In the genomic region with DNA sequence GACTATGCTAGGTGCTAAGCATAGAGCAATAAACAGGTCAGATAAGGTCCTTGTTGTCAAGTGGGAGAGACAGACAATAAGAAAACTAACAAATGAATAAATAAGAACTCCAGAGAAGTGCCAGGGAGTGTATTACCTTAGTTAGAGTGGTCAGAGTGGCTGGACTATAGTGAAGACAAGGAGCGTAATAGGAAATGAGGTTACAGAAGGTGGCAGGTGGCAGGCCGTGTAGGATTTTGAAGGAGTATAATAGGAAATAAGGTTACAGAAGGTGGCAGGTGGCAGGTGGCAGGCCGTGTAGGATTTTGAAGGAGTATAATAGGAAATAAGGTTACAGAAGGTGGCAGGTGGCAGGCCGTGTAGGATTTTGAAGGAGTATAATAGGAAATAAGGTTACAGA, we compare ENCODE assay signal across 12 cellular contexts. TPM values are rescaled to one million over a fixed set of nuclear protein-coding genes. Genes with fewer than 3 reads are reported as not detected.
DNase-seq lines count a peak whose midpoint lies in the region; TF ChIP-seq lines count a peak whose summit lies in the region.
"Not testable (repeated sequence)": the region's sequence is repeated elsewhere in the genome, so short reads cannot be mapped to it uniquely, and the experiment has no call there.
"Had no signal": no experiment of that assay in that cellular context is flagged by ENCODE, and none has a peak within 500 bp of the region (broad histone marks: within the 10 kb centered on the region; RNA-seq: fewer than 3 reads in every experiment).

No MANE protein-coding gene starts in this region.

- H3K36me3 ChIP-seq in PC-9 (ENCODE audit: low read depth); vagina: not testable (repeated sequence)

- not testable (repeated sequence) for H3K79me2 ChIP-seq in PC-9 (ENCODE audit: low read depth)

- not testable (repeated sequence) for H2AFZ ChIP-seq in PC-9

- H3K36me3 Mint-ChIP-seq in activated naive CD4-positive, alpha-beta T cell treated with anti-CD3 and anti-CD28 coated beads, Interleukin-2, amount 50 U/mL, for 24 hours: not testable (repeated sequence)

- not testable (repeated sequence) for H3K9me3 Mint-ChIP-seq in activated naive CD4-positive, alpha-beta T cell treated with anti-CD3 and anti-CD28 coated beads, Interleukin-2, amount 50 U/mL, for 24 hours

- H3K27me3 ChIP-seq in PC-9 (ENCODE audit: insufficient read depth, low read depth); vagina: not testable (repeated sequence)

- not testable (repeated sequence) for H3K9me3 ChIP-seq in PC-9 (ENCODE audit: insufficient read depth, low read depth); vagina

- BruUV-seq in PC-9 (replicated peaks; lab: Mats Ljungman, UMichigan): not testable (repeated sequence)

- CTCF ChIA-PET in PC-9 (lab: Charles Lee): not testable (repeated sequence)

- H3K4me2 ChIP-seq in PC-9: not testable (repeated sequence)

- TF ChIP-seq CTCF in PC-9 (conservative IDR thresholded peaks at IDR 0.05); vagina (IDR thresholded peaks at IDR 0.05): not testable (repeated sequence)

- H3K27ac ChIP-seq in PC-9 (peak overlapping the region; percentile 85), vagina (peak overlapping the region; percentile 73)

- in situ Hi-C loops in G401 (cut with HindIII; ENCODE audit: low sequenced_read_pairs): not testable (repeated sequence)

- not testable (repeated sequence) for H3K9me2 ChIP-seq in PC-9 (ENCODE audit: insufficient read depth)

- H3K4me3 ChIP-seq in PC-9, vagina: not testable (repeated sequence)

- H3K4me3 Mint-ChIP-seq in activated naive CD4-positive, alpha-beta T cell treated with anti-CD3 and anti-CD28 coated beads, Interleukin-2, amount 50 U/mL, for 24 hours: not testable (repeated sequence)

- H3K4me1 ChIP-seq in PC-9 (replicated peaks; ENCODE audit: insufficient read depth): peaks cover 68% of the 10 kb centered on the region
- H3K4me1 ChIP-seq in vagina: not testable (repeated sequence)

- POLR2A ChIA-PET in PC-9 (lab: Charles Lee; ENCODE audit: unreplicated experiment): not testable (repeated sequence)

- not testable (repeated sequence) for H3K27me3 Mint-ChIP-seq in activated naive CD4-positive, alpha-beta T cell treated with anti-CD3 and anti-CD28 coated beads, Interleukin-2, amount 50 U/mL, for 24 hours

- H4K20me1 ChIP-seq in PC-9 (ENCODE audit: insufficient read depth): not testable (repeated sequence)

- not testable (repeated sequence) for TF ChIP-seq POLR2A in vagina (IDR thresholded peaks at IDR 0.05)

- peak; percentile 23 for DNase-seq in COLO668 (lab: John Stamatoyannopoulos, UW; ENCODE audit: unreplicated experiment)
- peak; percentile 58 for DNase-seq in G401 (ENCODE audit: low spot score)
- DNase-seq in NCI-H2029 treated with DMSO at 0.1 percent for 48 hours (lab: John Stamatoyannopoulos, UW): peak; percentile 60
- peak; percentile 43 for DNase-seq in NCI-H748 (lab: John Stamatoyannopoulos, UW; ENCODE audit: unreplicated experiment)
- DNase-seq in PC-9; vagina (ENCODE audit: extremely low spot score in 2 of 2): not testable (repeated sequence)

- intact Hi-C loops in PC-9 (cut with micrococcal nuclease; ENCODE audit: unreplicated experiment); vagina (cut with DNase I): not testable (repeated sequence)

- H3K4me1 Mint-ChIP-seq in activated naive CD4-positive, alpha-beta T cell treated with anti-CD3 and anti-CD28 coated beads, Interleukin-2, amount 50 U/mL, for 24 hours: not testable (repeated sequence)

- H3K27ac Mint-ChIP-seq in activated naive CD4-positive, alpha-beta T cell treated with anti-CD3 and anti-CD28 coated beads, Interleukin-2, amount 50 U/mL, for 24 hours: peak overlapping the region; percentile 9

- peaks cover 44% of the 10 kb centered on the region for H3F3A ChIP-seq in PC-9 (ENCODE audit: insufficient read depth, low read depth)

RNA-seq across cellular contexts. Expression of a gene that starts 3.4 kb away (rescaled TPM):
- not detected in 2 replicates for total RNA-seq in G401 (2014; rRNA removed; shearing (Covaris generic))
- total RNA-seq in PC-9 (2021): not detected in 2 replicates
- not detected for total RNA-seq in vagina
- total RNA-seq: Calu3; CD4-positive, alpha-beta T cell; GM23248; H4 had no signal

RNA-seq across cellular contexts. Expression of a gene that starts 12.6 kb away (rescaled TPM):
- total RNA-seq in G401 (2014; rRNA removed; shearing (Covaris generic)): not detected in 2 replicates
- not detected in 2 replicates for total RNA-seq in PC-9 (2021)
- total RNA-seq in vagina: not detected
- total RNA-seq: Calu3; CD4-positive, alpha-beta T cell; GM23248; H4; HepG2 had no signal

RNA-seq across cellular contexts. Expression of a gene that starts 14.7 kb away (rescaled TPM):
- not detected in 2 replicates for total RNA-seq in G401 (2014; rRNA removed; shearing (Covaris generic))
- total RNA-seq in PC-9 (2021): not detected in 2 replicates
- total RNA-seq in vagina: not detected
- total RNA-seq: Calu3; CD4-positive, alpha-beta T cell; HepG2 had no signal

RNA-seq across cellular contexts. Expression of a gene that starts 17.7 kb away (rescaled TPM):
- not detected in 2 replicates for total RNA-seq in G401 (2014; rRNA removed; shearing (Covaris generic))
- total RNA-seq in PC-9 (2021): not detected in 2 replicates
- not detected for total RNA-seq in vagina
- total RNA-seq: Calu3; CD4-positive, alpha-beta T cell; GM23248; H4; HepG2 had no signal

RNA-seq across cellular contexts. Expression of a gene that starts 18.4 kb away (rescaled TPM):
- total RNA-seq in G401 (2014; rRNA removed; shearing (Covaris generic)): not detected in 2 replicates
- total RNA-seq in PC-9 (2021) (not detected in 2 replicates), vagina (not detected)
- total RNA-seq: Calu3; CD4-positive, alpha-beta T cell; GM23248; H4; HepG2 had no signal
